Comparison of ENCODE assay signal across 1 cellular context in genomic region chr6:21354805-21355238, GRCh38.
TF ChIP-seq lines count a peak whose summit lies in the region.

No MANE protein-coding gene starts in this region.

TF ChIP-seq in HEK293, 187 proteins besides CTCF, POLR2A, EP300 and RAD21 (continued from another document):
- TF ChIP-seq ZNF26 (tag by site-specific recombination; IDR thresholded peaks at IDR 0.05) (no peak), ZNF394 (tag by site-specific recombination; IDR thresholded peaks at IDR 0.05; ENCODE audit: borderline replicate concordance) (no peak), INSM2 (tag by site-specific recombination; IDR thresholded peaks at IDR 0.05) (no peak), FEZF1 (tag by site-specific recombination; IDR thresholded peaks at IDR 0.05) (no peak), ZIC2 (tag by site-specific recombination; IDR thresholded peaks at IDR 0.05) (0 out of 2 replicates have a peak, but pooled peaks have one; percentile 27), BCL11A (tag by site-specific recombination; IDR thresholded peaks at IDR 0.05; ENCODE audit: low read depth) (no peak), ZNF704 (tag by site-specific recombination; IDR thresholded peaks at IDR 0.05) (no peak), ZNF24 (tag by site-specific recombination; IDR thresholded peaks at IDR 0.05) (no peak), WT1 (tag by site-specific recombination; IDR thresholded peaks at IDR 0.05) (0 out of 2 replicates have a peak, but pooled peaks have one; percentile 6), ZNF555 (tag by site-specific recombination; conservative IDR thresholded peaks at IDR 0.05) (no peak)
